In the genomic region with DNA sequence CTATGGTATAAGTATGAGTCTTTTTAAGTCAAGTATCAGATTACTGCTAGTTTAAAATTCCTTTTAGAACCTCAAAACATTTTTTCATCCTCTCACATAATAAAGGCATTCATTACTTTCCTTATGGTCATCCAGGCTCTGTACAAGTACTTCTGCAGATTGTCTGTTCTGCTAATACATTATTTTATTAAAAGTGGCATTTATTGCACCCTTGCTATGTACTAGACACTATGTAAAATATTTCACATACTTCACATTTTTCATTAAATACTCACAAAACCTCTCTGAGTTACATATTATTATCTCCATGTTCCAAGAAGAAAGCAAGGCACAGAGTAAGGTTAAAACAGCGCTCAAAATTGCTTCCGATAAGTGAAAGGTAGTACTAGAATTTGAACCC, we compare ENCODE assay signal across 22 cellular contexts.
DNase-seq lines count a peak whose midpoint lies in the region; ATAC-seq lines count a peak whose summit lies in the region.
"Had no signal": no experiment of that assay in that cellular context is flagged by ENCODE, and none has a peak within 500 bp of the region (broad histone marks: within the 10 kb centered on the region; RNA-seq: fewer than 3 reads in every experiment).

No MANE protein-coding gene starts in this region.

- no peaks in the 10 kb centered on the region for H3K9me2 ChIP-seq in GM23248 (ENCODE audit: insufficient read depth)

- H3K79me2 ChIP-seq in GM23248 (ENCODE audit: insufficient read depth), result peaks cover 65% of the 10 kb centered on the region
- H3K79me2 ChIP-seq: parathyroid adenoma had no signal

- H3K4me3 ChIP-seq in GM23248 (no peak overlapping the region), adipocyte (ENCODE audit: low read length) (peak overlapping the region; percentile 9), SJCRH30 (no peak overlapping the region)
- H3K4me3 ChIP-seq: heart right ventricle, upper lobe of right lung had no signal

- ATAC-seq in HG02642 (IDR thresholded peaks at IDR 0.05; ENCODE audit: poor library complexity, unreplicated experiment) (no peak), HG03196 (IDR thresholded peaks at IDR 0.05; ENCODE audit: unreplicated experiment) (no peak), GM21528 (IDR thresholded peaks at IDR 0.05; ENCODE audit: low FRiP score, unreplicated experiment) (no peak)
- ATAC-seq: T-helper 17 cell had no signal

- H3K9me3 ChIP-seq in GM23248 (ENCODE audit: low read depth), result no peaks in the 10 kb centered on the region
- no peaks in the 10 kb centered on the region for H3K9me3 ChIP-seq in adipocyte (ENCODE audit: control insufficient read depth, low read length)
- no peaks in the 10 kb centered on the region for H3K9me3 ChIP-seq in SJCRH30 (replicated peaks)
- H3K9me3 ChIP-seq: heart right ventricle, upper lobe of right lung had no signal

- in situ Hi-C loops in GM23248 (cut with MboI), result no loop called here

- 95% methylated on average over 2 of the region's 2 CpGs for WGBS in GM23248 (ENCODE audit: low coverage in 1 of 2, low lambda C conversion rate in 2 of 2, missing lambda C conversion rate in 2 of 2), 2 experiments

- H3K4me2 ChIP-seq in GM23248 (ENCODE audit: unreplicated experiment), result no peak overlapping the region

- H3K27ac ChIP-seq in GM23248, result peak overlapping the region; percentile 52
- H3K27ac ChIP-seq in SJCRH30, result no peak overlapping the region
- H3K27ac ChIP-seq: heart right ventricle, parathyroid adenoma, upper lobe of right lung, VCaP had no signal

- H3K9ac ChIP-seq in GM23248 (no peak overlapping the region), adipocyte (ENCODE audit: low read length) (peak overlapping the region; percentile 66)
- H3K9ac ChIP-seq: parathyroid adenoma had no signal

- peaks cover 98% of the 10 kb centered on the region for H3F3A ChIP-seq in GM23248 (ENCODE audit: insufficient read depth)

- peaks cover 45% of the 10 kb centered on the region for H3K4me1 ChIP-seq in GM23248 (ENCODE audit: insufficient read depth)
- peaks cover 37% of the 10 kb centered on the region for H3K4me1 ChIP-seq in adipocyte (ENCODE audit: control insufficient read depth, insufficient read depth, low read length)
- no peaks in the 10 kb centered on the region; the same call in 1 of the 2 replicates for H3K4me1 ChIP-seq in SJCRH30
- H3K4me1 ChIP-seq: parathyroid adenoma, upper lobe of right lung had no signal

- DNase-seq in A172 (ENCODE audit: low spot score) (peak; percentile 35), GM23248 (peak; percentile 49), adipocyte (ENCODE audit: low read depth) (peak; percentile 41), iris pigment epithelial cell (ENCODE audit: low read depth) (peak; percentile 66), SJCRH30 (no peak)
- DNase-seq: 8988T; activated CD4-positive, alpha-beta T cell treated with anti-CD3 and anti-CD28 coated beads, Interleukin-2, amount 50 U/mL, for 48 hours; activated naive CD4-positive, alpha-beta T cell; anterior cingulate cortex; heart right ventricle; immature natural killer cell; NCI-H1417; NCI-H748 treated with DMSO at 0.1 percent for 48 hours; SIG-M5; stimulated activated CD4-positive, alpha-beta T cell treated with anti-CD3 and anti-CD28 coated beads, Interleukin-4, amount 100 ng/mL, for 4 hours; T-helper 17 cell; upper lobe of right lung had no signal

- no peaks in the 10 kb centered on the region for H4K20me1 ChIP-seq in GM23248 (ENCODE audit: insufficient read depth)

- no peaks in the 10 kb centered on the region for H3K27me3 ChIP-seq in GM23248 (replicated peaks; ENCODE audit: insufficient read depth)
- H3K27me3 ChIP-seq in adipocyte (replicated peaks; ENCODE audit: control insufficient read depth, insufficient read depth, low read length), result no peaks in the 10 kb centered on the region
- no peaks in the 10 kb centered on the region for H3K27me3 ChIP-seq in SJCRH30
- H3K27me3 ChIP-seq: heart right ventricle, upper lobe of right lung had no signal

- peaks cover 97% of the 10 kb centered on the region for H3K36me3 ChIP-seq in GM23248 (ENCODE audit: low read depth)
- H3K36me3 ChIP-seq in adipocyte (ENCODE audit: control insufficient read depth, insufficient read depth, low read length, severe bottlenecking), result peaks cover 52% of the 10 kb centered on the region
- H3K36me3 ChIP-seq in SJCRH30, result peaks cover 61% of the 10 kb centered on the region

- H2AFZ ChIP-seq in GM23248, result no peak overlapping the region
- H2AFZ ChIP-seq: parathyroid adenoma had no signal

Comparison
In these comparisons a context has a peak if more than half of its experiments do, and no peak if none do; other contexts are left out.
1. DNase-seq: peak in A172 (single experiment), GM23248 (single experiment), adipocyte (single experiment) and iris pigment epithelial cell (single experiment); none in SJCRH30 (0 of 2).